Comparison of ENCODE assay signal across 8 cellular contexts in genomic region chr12:48814313-48815280, GRCh38. TPM values are rescaled to one million over a fixed set of nuclear protein-coding genes. Genes with fewer than 3 reads are reported as not detected.
DNase-seq lines count a peak whose midpoint lies in the region; ATAC-seq and TF ChIP-seq lines count a peak whose summit lies in the region.

No MANE protein-coding gene starts in this region.

- peak overlapping the region; percentile 71 to 91 (median 80) for H3K4me3 ChIP-seq in BLaER1 treated with 17β-estradiol and CSF1 and Interleukin-3, amounts not matched to agents 10 nM and 100 nM
- H3K4me3 ChIP-seq in epithelial cell of esophagus (ENCODE audit: low read length): peak overlapping the region; percentile 90

- no peaks in the 10 kb centered on the region for H3K9me3 ChIP-seq in BLaER1 treated with 17β-estradiol and CSF1 and Interleukin-3, amounts not matched to agents 10 nM and 100 nM (replicated peaks in 1 of 11)

- ATAC-seq in GM19023 (IDR thresholded peaks at IDR 0.05; ENCODE audit: unreplicated experiment): peak; percentile 72
- peak; percentile 79 for ATAC-seq in HG03175 (IDR thresholded peaks at IDR 0.05; ENCODE audit: unreplicated experiment)

- DNase-seq in NCI-H774 (lab: John Stamatoyannopoulos, UW): peak; percentile 69
- DNase-seq in activated CD8-positive, alpha-beta memory T cell treated with anti-CD3 and anti-CD28 coated beads, Interleukin-2, amount 50 U/mL, for 4 hours: peak; percentile 75
- peak; percentile 78 for DNase-seq in epithelial cell of esophagus (ENCODE audit: low read depth)
- DNase-seq in mucosa of gallbladder (ENCODE audit: low spot score): peak; percentile 83
- peak; percentile 36 to 51 for DNase-seq in stimulated activated CD8-positive, alpha-beta memory T cell treated with anti-CD3 and anti-CD28 coated beads, Interleukin-7, amount 100 ng/mL, for 1 hour (ENCODE audit: low read depth in 2 of 2)

- H3K4me1 ChIP-seq in BLaER1 treated with 17β-estradiol and CSF1 and Interleukin-3, amounts not matched to agents 10 nM and 100 nM: peaks cover 41 to 54% (median 48%) of the 10 kb centered on the region in 10 experiments

- no peaks in the 10 kb centered on the region for H3K36me3 ChIP-seq in BLaER1 treated with 17β-estradiol and CSF1 and Interleukin-3, amounts not matched to agents 10 nM and 100 nM

- H3K27ac ChIP-seq in BLaER1 treated with 17β-estradiol and CSF1 and Interleukin-3, amounts not matched to agents 10 nM and 100 nM: peak overlapping the region; percentile 76 to 90 (median 84)

- TF ChIP-seq CTCF in epithelial cell of esophagus (IDR thresholded peaks at IDR 0.05; ENCODE audit: insufficient read depth, low read depth, low read length, missing control alignments): peak; percentile 65

- H4K20me1 ChIP-seq in BLaER1 treated with 17β-estradiol and CSF1 and Interleukin-3, amounts not matched to agents 10 nM and 100 nM: peaks cover 0 to 17% (median 6%) of the 10 kb centered on the region in 11 experiments; a peak in 6 of 22 replicates

- H3K4me2 ChIP-seq in BLaER1 treated with 17β-estradiol and CSF1 and Interleukin-3, amounts not matched to agents 10 nM and 100 nM: peak overlapping the region; percentile 93 to 100 (median 99)

- no peaks in the 10 kb centered on the region for H3K27me3 ChIP-seq in BLaER1 treated with 17β-estradiol and CSF1 and Interleukin-3, amounts not matched to agents 10 nM and 100 nM

- H3K9ac ChIP-seq in BLaER1 treated with 17β-estradiol and CSF1 and Interleukin-3, amounts not matched to agents 10 nM and 100 nM: peak overlapping the region; percentile 80 to 90 (median 87)

RNA-seq across cellular contexts. Expression of gene CACNB3, which starts 3.7 kb away (rescaled TPM):
- 43.1 TPM for total RNA-seq in mucosa of gallbladder

RNA-seq across cellular contexts. Expression of gene ADCY6, which starts 25.7 kb away (rescaled TPM):
- total RNA-seq in mucosa of gallbladder: 69.9 TPM

RNA-seq across cellular contexts. Expression of gene DDX23, which starts 37.4 kb away (rescaled TPM):
- total RNA-seq in mucosa of gallbladder: 85.1 TPM

RNA-seq across cellular contexts. Expression of gene RND1, which starts 51.1 kb away (rescaled TPM):
- total RNA-seq in mucosa of gallbladder: 14.6 TPM

Comparison
In these comparisons a context has a peak if more than half of its experiments do, and no peak if none do; other contexts are left out.
1. Peak in every context shown above with its lines: DNase-seq, ATAC-seq, H3K4me3 ChIP-seq and H3K27ac ChIP-seq.